1 cellular context compared by ENCODE assay signal in the genomic region with DNA sequence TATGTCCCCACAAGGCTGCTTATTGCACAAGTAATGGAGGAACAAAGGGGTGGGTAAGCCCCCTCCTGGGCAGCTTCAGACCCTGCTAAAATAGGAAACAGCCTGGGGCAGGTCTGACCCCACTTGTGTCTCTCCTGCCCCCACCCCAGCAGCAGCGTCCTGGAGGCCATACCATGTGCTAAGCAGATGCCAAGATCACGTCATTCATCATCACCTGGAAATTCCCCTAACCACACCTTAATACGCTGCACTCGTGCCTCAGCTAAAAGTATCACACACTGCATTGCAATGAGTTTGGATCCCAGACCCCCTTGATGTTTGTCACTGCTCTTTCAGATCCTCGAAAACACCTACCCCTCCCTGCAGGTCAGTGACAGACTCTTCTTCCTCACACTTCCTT.
TF ChIP-seq lines count a peak whose summit lies in the region.

No MANE protein-coding gene starts in this region.

TF ChIP-seq in K562, 482 proteins besides CTCF, POLR2A, EP300 and RAD21:
- no peak for TF ChIP-seq E4F1 (CRISPR knock-in tag; IDR thresholded peaks at IDR 0.05; ENCODE audit: borderline replicate concordance)
- TF ChIP-seq ZNF143 (CRISPR knock-in tag; IDR thresholded peaks at IDR 0.05) = no peak
- TF ChIP-seq MYNN (IDR thresholded peaks at IDR 0.05) = no peak
- no peak for TF ChIP-seq MYNN (CRISPR knock-in tag; IDR thresholded peaks at IDR 0.05)
- TF ChIP-seq SMC3 (conservative IDR thresholded peaks at IDR 0.05; ENCODE audit: insufficient read depth, low read depth, low read length) = no peak
- TF ChIP-seq ETV6 (IDR thresholded peaks at IDR 0.05; ENCODE audit: borderline replicate concordance in 1 of 2, low read depth in 2 of 2, low read length in 1 of 2) = no peak
- TF ChIP-seq ETV6 (CRISPR knock-in tag; IDR thresholded peaks at IDR 0.05; ENCODE audit: borderline replicate concordance) = no peak
- TF ChIP-seq ZBTB40 (IDR thresholded peaks at IDR 0.05) = no peak
- 0 out of 2 replicates have a peak, but pooled peaks have one; percentile 47 for TF ChIP-seq ZBTB40 (CRISPR knock-in tag; IDR thresholded peaks at IDR 0.05)
- no peak for TF ChIP-seq PYGO2 (tag; IDR thresholded peaks at IDR 0.05)
- TF ChIP-seq, protein P1, sequence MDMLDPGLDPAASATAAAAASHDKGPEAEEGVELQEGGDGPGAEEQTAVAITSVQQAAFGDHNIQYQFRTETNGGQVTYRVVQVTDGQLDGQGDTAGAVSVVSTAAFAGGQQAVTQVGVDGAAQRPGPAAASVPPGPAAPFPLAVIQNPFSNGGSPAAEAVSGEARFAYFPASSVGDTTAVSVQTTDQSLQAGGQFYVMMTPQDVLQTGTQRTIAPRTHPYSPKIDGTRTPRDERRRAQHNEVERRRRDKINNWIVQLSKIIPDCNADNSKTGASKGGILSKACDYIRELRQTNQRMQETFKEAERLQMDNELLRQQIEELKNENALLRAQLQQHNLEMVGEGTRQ (CRISPR knock-in tag; IDR thresholded peaks at IDR 0.05) = 0 out of 2 replicates have a peak, but pooled peaks have one; percentile 20
